ENCODE assay signal across 1 cellular context in the genomic region with DNA sequence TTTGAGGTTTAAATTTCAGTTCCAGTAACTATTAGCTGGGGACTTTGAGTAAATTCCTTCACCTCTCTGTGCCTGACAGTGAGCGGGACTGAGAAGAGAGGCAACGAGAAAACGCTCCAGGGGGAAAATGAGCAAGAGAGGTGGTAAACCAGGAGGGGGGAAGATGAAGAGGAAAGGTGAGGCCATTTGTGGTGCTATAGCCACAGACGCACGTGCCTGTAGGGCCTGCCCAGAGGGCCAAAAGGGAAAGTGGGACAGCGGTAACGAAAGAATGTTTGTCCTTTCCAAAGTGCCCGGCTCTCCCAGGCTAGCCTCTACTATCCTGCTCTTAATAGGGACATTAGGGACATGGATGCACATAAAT.
TF ChIP-seq lines count a peak whose summit lies in the region.

No MANE protein-coding gene starts in this region.

TF ChIP-seq in HCT116, 20 proteins besides CTCF, POLR2A, EP300 and RAD21 (continued from another document):
- TF ChIP-seq ZBTB33 (IDR thresholded peaks at IDR 0.05; ENCODE audit: extremely low read depth, insufficient replicate concordance, low read length) (no peak), REST (IDR thresholded peaks at IDR 0.05; ENCODE audit: low read depth) (no peak)
